Comparison of ENCODE assay signal across 15 cellular contexts in the genomic region with DNA sequence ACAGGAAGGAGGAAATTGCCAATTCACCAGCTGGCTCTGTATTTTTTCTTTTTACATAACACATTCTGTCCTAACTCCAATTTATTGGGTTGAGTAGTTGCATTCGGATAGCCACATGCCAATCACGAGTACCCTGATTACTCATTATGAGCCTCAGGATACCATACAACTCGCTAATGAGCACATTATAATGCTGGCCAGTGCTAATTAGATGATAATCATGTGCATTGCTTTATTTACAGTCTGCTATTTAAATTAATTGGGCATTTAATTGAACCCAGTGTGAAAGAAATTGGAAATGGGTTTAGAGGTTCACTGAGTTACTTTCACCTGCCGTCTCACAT. TPM values are rescaled to one million over a fixed set of nuclear protein-coding genes. Genes with fewer than 3 reads are reported as not detected.
A peak's percentile ranks its signal among the peaks of the same experiment; 100 is the strongest.
DNase-seq lines count a peak whose midpoint lies in the region; TF ChIP-seq lines count a peak whose summit lies in the region.
"Had no signal": no experiment of that assay in that cellular context is flagged by ENCODE, and none has a peak within 500 bp of the region (broad histone marks: within the 10 kb centered on the region; RNA-seq: fewer than 3 reads in every experiment).

No MANE protein-coding gene starts in this region.

- no peak overlapping the region for H4K5ac ChIP-seq in H9 (ENCODE audit: insufficient read length, low read depth, low read length)

- H3K4me3 Mint-ChIP-seq in T-helper 2 cell treated with Interferon-gamma antibody and Interleukin-4, amounts not matched to agents 5 μg/mL and 100 μg/mL, for 36 hours: no peak overlapping the region
- no peak overlapping the region for H3K4me3 Mint-ChIP-seq in H9
- H3K4me3 Mint-ChIP-seq: CD14-positive monocyte; CD8-positive, alpha-beta memory T cell; HFFc6 had no signal

- peaks cover 16% of the 10 kb centered on the region for H3K4me1 Mint-ChIP-seq in T-helper 2 cell treated with Interferon-gamma antibody and Interleukin-4, amounts not matched to agents 5 μg/mL and 100 μg/mL, for 36 hours (ENCODE audit: low read depth)
- peaks cover 46% of the 10 kb centered on the region in 2 experiments for H3K4me1 Mint-ChIP-seq in H9

- H3K27ac ChIP-seq in H9 (ENCODE audit: insufficient read length, low read depth, low read length): no peak overlapping the region

- no peak overlapping the region for H2BK12ac ChIP-seq in H9 (ENCODE audit: insufficient read length, low read depth, low read length)

- H3K56ac ChIP-seq in H9 (ENCODE audit: insufficient read length, low read depth, low read length): no peak overlapping the region

- H3K4me3 ChIP-seq in endocrine pancreas (ENCODE audit: control insufficient read depth, insufficient read depth, low read length): peak overlapping the region; percentile 19

- TF ChIP-seq CTCF in H9 (conservative IDR thresholded peaks at IDR 0.05): no peak

- in situ Hi-C loops in G401 (cut with HindIII; ENCODE audit: low sequenced_read_pairs): no loop called here

- H3K4me1 ChIP-seq in endocrine pancreas (ENCODE audit: control insufficient read depth, insufficient read depth, low read length): peaks cover 13% of the 10 kb centered on the region
- peaks cover 10% of the 10 kb centered on the region for H3K4me1 ChIP-seq in H9 (ENCODE audit: insufficient read depth, low read length)

- H3K9me3 Mint-ChIP-seq in T-helper 2 cell treated with Interferon-gamma antibody and Interleukin-4, amounts not matched to agents 5 μg/mL and 100 μg/mL, for 36 hours: peaks cover 26% of the 10 kb centered on the region
- peaks cover 7 to 9% of the 10 kb centered on the region in 2 experiments for H3K9me3 Mint-ChIP-seq in H9
- H3K9me3 Mint-ChIP-seq: HFFc6 had no signal

- H4K8ac ChIP-seq in H9 (replicated peaks; ENCODE audit: insufficient read length, low read depth, low read length): no peak overlapping the region

- H3K23ac ChIP-seq in H9 (ENCODE audit: insufficient read length, low read depth, low read length): no peak overlapping the region

- WGBS in H9 (ENCODE audit: extremely low coverage, insufficient read length, low lambda C conversion rate): no CpG with 5 or more reads among the region's 4 CpGs

- H3K18ac ChIP-seq in H9 (ENCODE audit: insufficient read length, low read depth, low read length): no peak overlapping the region

- H2BK20ac ChIP-seq in H9 (ENCODE audit: low read depth, low read length, poor library complexity, severe bottlenecking): no peak overlapping the region

- H2BK120ac ChIP-seq in H9 (ENCODE audit: low read depth, low read length, poor library complexity, severe bottlenecking): no peak overlapping the region

- no peak overlapping the region for H2BK15ac ChIP-seq in H9 (ENCODE audit: low read depth, low read length)

- H3K36me3 Mint-ChIP-seq in T-helper 2 cell treated with Interferon-gamma antibody and Interleukin-4, amounts not matched to agents 5 μg/mL and 100 μg/mL, for 36 hours (ENCODE audit: low read depth): peaks cover 16% of the 10 kb centered on the region
- peaks cover 0 to 11% (median 5%) of the 10 kb centered on the region in 3 experiments; a peak in 4 of 7 replicates for H3K36me3 Mint-ChIP-seq in H9 (ENCODE audit: insufficient read depth in 1 of 3, low read depth in 3 of 3)
- H3K36me3 Mint-ChIP-seq: CD14-positive monocyte had no signal

- no peaks in the 10 kb centered on the region for H3K79me2 ChIP-seq in H9 (ENCODE audit: insufficient read depth, low read length)

- H3K9me3 ChIP-seq in endocrine pancreas (ENCODE audit: control insufficient read depth, low read length): peaks cover 4% of the 10 kb centered on the region
- no peaks in the 10 kb centered on the region for H3K9me3 ChIP-seq in H9 (ENCODE audit: control insufficient read depth, low read depth, low read length)

- no peak overlapping the region for H2AK5ac ChIP-seq in H9 (ENCODE audit: insufficient read length, low read length)

- no peak overlapping the region for H3T11ph ChIP-seq in H9 (ENCODE audit: low read length)

- H4K20me1 ChIP-seq in H9 (ENCODE audit: control insufficient read depth, insufficient read depth, insufficient read length): no peaks in the 10 kb centered on the region

- no peak overlapping the region for H2AFZ ChIP-seq in H9 (ENCODE audit: low read length)

- H3K9ac ChIP-seq in endocrine pancreas (ENCODE audit: control insufficient read depth, insufficient read depth, low read length): no peak overlapping the region
- H3K9ac ChIP-seq in H9 (ENCODE audit: extremely low read depth, insufficient read length, low read length): no peak overlapping the region

- peaks cover 64% of the 10 kb centered on the region for H3K27me3 Mint-ChIP-seq in T-helper 2 cell treated with Interferon-gamma antibody and Interleukin-4, amounts not matched to agents 5 μg/mL and 100 μg/mL, for 36 hours (ENCODE audit: low read depth)
- H3K27me3 Mint-ChIP-seq in H9 (ENCODE audit: low read depth): no peaks in the 10 kb centered on the region

- no peaks in the 10 kb centered on the region for H3K23me2 ChIP-seq in H9 (ENCODE audit: insufficient read length, low read depth, low read length, poor library complexity, severe bottlenecking)

- H4K91ac ChIP-seq in H9 (ENCODE audit: insufficient read length, low read depth, low read length): no peak overlapping the region

- no peak overlapping the region for H3K4me2 ChIP-seq in H9 (ENCODE audit: insufficient read depth, insufficient read length, low read length)

- peak overlapping the region; percentile 2 for H3K27ac Mint-ChIP-seq in T-helper 2 cell treated with Interferon-gamma antibody and Interleukin-4, amounts not matched to agents 5 μg/mL and 100 μg/mL, for 36 hours
- H3K27ac Mint-ChIP-seq in H9: no peak overlapping the region
- H3K27ac Mint-ChIP-seq: CD14-positive monocyte; CD8-positive, alpha-beta memory T cell; HFFc6 had no signal

- H3K14ac ChIP-seq in H9 (ENCODE audit: insufficient read depth, low read length): no peak overlapping the region

- H3K79me1 ChIP-seq in H9 (ENCODE audit: insufficient read depth, low read depth, low read length, poor library complexity, severe bottlenecking): no peaks in the 10 kb centered on the region

- no peak overlapping the region for H2BK5ac ChIP-seq in H9 (ENCODE audit: insufficient read length, low read length)

- no peak overlapping the region for H3K4ac ChIP-seq in H9 (ENCODE audit: low read depth, low read length)

- H3K36me3 ChIP-seq in endocrine pancreas (ENCODE audit: control insufficient read depth, insufficient read depth, low read length): no peaks in the 10 kb centered on the region

- no peaks in the 10 kb centered on the region for H3K27me3 ChIP-seq in endocrine pancreas (ENCODE audit: control insufficient read depth, insufficient read depth, low read length)
- no peaks in the 10 kb centered on the region; the same call in 1 of the 2 replicates for H3K27me3 ChIP-seq in H9 (ENCODE audit: insufficient read depth, low read length)

- peak; percentile 27 for DNase-seq in G401 (ENCODE audit: low spot score)
- peak; percentile 87 for DNase-seq in NCI-H69 (lab: John Stamatoyannopoulos, UW)
- no peak for DNase-seq in T-helper 2 cell treated with Interferon-gamma antibody and Interleukin-4, amounts not matched to agents 5 μg/mL and 100 μg/mL, for 36 hours (ENCODE audit: low spot score)
- no peak for DNase-seq in H9
- no peak for DNase-seq in ecto neural progenitor cell (ENCODE audit: low spot score)
- no peak for DNase-seq in Ammon's horn (ENCODE audit: low spot score)
- no peak for DNase-seq in DMS153 (lab: John Stamatoyannopoulos, UW)
- DNase-seq: CD8-positive, alpha-beta memory T cell; HCEC 1CT; HFFc6 had no signal

RNA-seq across cellular contexts. Expression of a gene that starts 15.2 kb away (rescaled TPM):
- total RNA-seq in G401 (2014; rRNA removed; shearing (Covaris generic)): not detected in 2 replicates
- not detected in 2 replicates for total RNA-seq in H9 (2021)
- total RNA-seq: CD8-positive, alpha-beta memory T cell; Daoy; H1; HepG2; HFFc6 had no signal

RNA-seq across cellular contexts. Expression of a gene that starts 26.1 kb away (rescaled TPM):
- total RNA-seq in G401 (2014; rRNA removed; shearing (Covaris generic)): 19.0 and 32.4 TPM in 2 replicates
- total RNA-seq in H9 (2021): 28.5 and 31.5 TPM in 2 replicates

Comparison
In these comparisons a context has a peak if more than half of its experiments do, and no peak if none do; other contexts are left out.
1. DNase-seq: peak in G401 (single experiment) and NCI-H69 (single experiment); none in T-helper 2 cell treated with Interferon-gamma antibody and Interleukin-4, amounts not matched to agents 5 μg/mL and 100 μg/mL, for 36 hours (single experiment), H9 (single experiment), ecto neural progenitor cell (single experiment), Ammon's horn (single experiment) and DMS153 (single experiment).